23 cellular contexts compared by ENCODE assay signal in the genomic region with DNA sequence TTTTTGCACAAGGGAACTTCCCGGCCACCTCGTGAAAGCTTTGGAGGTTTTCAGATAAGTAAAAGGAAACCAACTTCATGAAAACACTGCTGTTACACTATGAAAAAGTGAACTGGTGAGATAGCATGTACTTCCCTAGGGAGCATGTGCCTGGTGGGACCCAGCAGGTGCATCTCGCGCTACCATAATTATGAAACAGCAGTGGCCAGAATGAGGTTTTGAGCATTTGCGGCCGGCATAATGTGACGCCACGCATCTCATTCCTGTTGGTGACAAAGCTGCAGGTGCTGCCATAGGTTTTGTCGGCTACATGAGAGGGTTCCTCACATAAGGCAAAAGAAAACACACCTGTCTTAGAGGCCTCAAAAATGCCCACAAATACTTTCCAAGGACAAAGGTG. TPM values are rescaled to one million over a fixed set of nuclear protein-coding genes. Genes with fewer than 3 reads are reported as not detected.
A peak's percentile ranks its signal among the peaks of the same experiment; 100 is the strongest.
DNase-seq lines count a peak whose midpoint lies in the region; ATAC-seq and TF ChIP-seq lines count a peak whose summit lies in the region.
"Had no signal": no experiment of that assay in that cellular context is flagged by ENCODE, and none has a peak within 500 bp of the region (broad histone marks: within the 10 kb centered on the region; RNA-seq: fewer than 3 reads in every experiment).

No MANE protein-coding gene starts in this region.

- no peaks in the 10 kb centered on the region for H3K79me2 ChIP-seq in Karpas-422 (ENCODE audit: low read length)
- no peaks in the 10 kb centered on the region for H3K79me2 ChIP-seq in OCI-LY7 (ENCODE audit: insufficient read depth, low read depth, low read length)

- no peaks in the 10 kb centered on the region for H3K27me3 ChIP-seq in Karpas-422 (ENCODE audit: low read length)

- H3K4me2 ChIP-seq in Karpas-422 (ENCODE audit: low read depth, low read length, poor library complexity, severe bottlenecking): no peak overlapping the region
- no peak overlapping the region for H3K4me2 ChIP-seq in OCI-LY7 (ENCODE audit: low read length)
- H3K4me2 ChIP-seq: PC-9 had no signal

- H3K4me3 ChIP-seq in Karpas-422 (ENCODE audit: low read length): no peak overlapping the region
- H3K4me3 ChIP-seq in OCI-LY7 (ENCODE audit: low read depth, low read length, poor library complexity, severe bottlenecking): no peak overlapping the region
- H3K4me3 ChIP-seq: PC-9, SJSA1 had no signal

- H3K9ac ChIP-seq in Karpas-422 (ENCODE audit: low read length): no peak overlapping the region

- BruUV-seq in OCI-LY7 (replicated peaks; lab: Mats Ljungman, UMichigan): no TSS peak

- no peaks in the 10 kb centered on the region; the same call in 1 of the 2 replicates for H3K4me1 ChIP-seq in Karpas-422 (ENCODE audit: low read length)
- no peaks in the 10 kb centered on the region for H3K4me1 ChIP-seq in OCI-LY7 (ENCODE audit: insufficient read depth, low read length, poor library complexity, severe bottlenecking)
- H3K4me1 ChIP-seq: SJSA1 had no signal

- POLR2A ChIA-PET in activated B cell treated with CpG ODN at 0.5 μM for 24 hours (lab: Charles Lee): no interaction called here
- POLR2A ChIA-PET in OCI-LY7 (lab: Charles Lee): interaction anchor here (0.6 kb wide), 1 partner anchor 40 kb away, joined by 3 read pairs; no protein-coding TSS in a partner anchor

- H3K9me2 ChIP-seq in Karpas-422 (replicated peaks; ENCODE audit: insufficient read depth, low read length): no peaks in the 10 kb centered on the region
- no peaks in the 10 kb centered on the region for H3K9me2 ChIP-seq in OCI-LY7 (ENCODE audit: insufficient read depth, low read length)

- peak; percentile 14 for DNase-seq in natural killer cell
- no peak for DNase-seq in natural killer cell treated with Interleukin-12 subunit alpha and Interleukin-12 subunit beta and Interleukin-15 and Interleukin-18, amount 100 ng/mL, for 72 hours (ENCODE audit: low spot score)
- DNase-seq in NCI-H1436 treated with DMSO at 0.1 percent for 48 hours (lab: John Stamatoyannopoulos, UW): peak; percentile 8
- peak; percentile 15 for DNase-seq in activated B cell treated with CpG ODN at 0.5 μM for 24 hours
- DNase-seq in Karpas-422: no peak
- no peak for DNase-seq in OCI-LY7 (ENCODE audit: low spot score)
- DNase-seq in activated CD4-positive, alpha-beta T cell treated with anti-CD3 and anti-CD28 coated beads for 4 hours: no peak
- no peak for DNase-seq in SHP77 treated with DMSO at 0.1 percent for 48 hours (lab: John Stamatoyannopoulos, UW)
- DNase-seq: ACHN; CD4-positive, alpha-beta memory T cell; DMS79; left ventricle myocardium superior; NCI-H1694 treated with DMSO at 0.1 percent for 48 hours; NCI-H510A treated with DMSO at 0.1 percent for 48 hours; PC-9 had no signal

- H3K27ac ChIP-seq in Karpas-422 (ENCODE audit: low read length): no peak overlapping the region
- no peak overlapping the region for H3K27ac ChIP-seq in OCI-LY7 (ENCODE audit: low read depth, low read length, poor library complexity, severe bottlenecking)
- H3K27ac ChIP-seq: PC-9, SJSA1 had no signal

- H3K9me3 Mint-ChIP-seq in natural killer cell (no peaks in the 10 kb centered on the region), activated B cell treated with CpG ODN at 0.5 μM for 24 hours (peaks cover 2% of the 10 kb centered on the region)
- peaks cover 4% of the 10 kb centered on the region for H3K9me3 Mint-ChIP-seq in natural killer cell treated with Interleukin-12 subunit alpha and Interleukin-12 subunit beta and Interleukin-15 and Interleukin-18, amount 100 ng/mL, for 72 hours

- H3K4me3 Mint-ChIP-seq in natural killer cell (no peak overlapping the region), activated B cell treated with CpG ODN at 0.5 μM for 24 hours (no peak overlapping the region)
- no peak overlapping the region for H3K4me3 Mint-ChIP-seq in natural killer cell treated with Interleukin-12 subunit alpha and Interleukin-12 subunit beta and Interleukin-15 and Interleukin-18, amount 100 ng/mL, for 72 hours
- H3K4me3 Mint-ChIP-seq: activated CD8-positive, alpha-beta T cell treated with anti-CD3 and anti-CD28 coated beads, Interleukin-2, amount 10 ng/mL, durations not matched to agents 7 days and 5 days; activated naive CD8-positive, alpha-beta T cell; CD4-positive, alpha-beta memory T cell had no signal

- intact Hi-C loops in natural killer cell (cut with micrococcal nuclease): no loop called here
- intact Hi-C loops in activated B cell treated with CpG ODN at 0.5 μM for 24 hours (cut with micrococcal nuclease): no loop called here
- intact Hi-C loops in OCI-LY7 (cut with micrococcal nuclease; ENCODE audit: unreplicated experiment): no loop called here

- ATAC-seq in natural killer cell (no peak), activated B cell treated with CpG ODN at 0.5 μM for 24 hours (ENCODE audit: low read depth) (peak; percentile 85)
- ATAC-seq in natural killer cell treated with Interleukin-12 subunit alpha and Interleukin-12 subunit beta and Interleukin-15 and Interleukin-18, amount 100 ng/mL, for 72 hours: no peak
- ATAC-seq: activated CD8-positive, alpha-beta T cell treated with anti-CD3 and anti-CD28 coated beads, Interleukin-2, amount 10 ng/mL, durations not matched to agents 7 days and 5 days; left ventricle myocardium superior had no signal

- H3K4me1 Mint-ChIP-seq in natural killer cell (no peaks in the 10 kb centered on the region), activated B cell treated with CpG ODN at 0.5 μM for 24 hours (peaks cover 16% of the 10 kb centered on the region)
- no peaks in the 10 kb centered on the region for H3K4me1 Mint-ChIP-seq in natural killer cell treated with Interleukin-12 subunit alpha and Interleukin-12 subunit beta and Interleukin-15 and Interleukin-18, amount 100 ng/mL, for 72 hours (ENCODE audit: low read depth in 2 of 2)
- H3K4me1 Mint-ChIP-seq: CD4-positive, alpha-beta memory T cell had no signal

- CTCF ChIA-PET in activated B cell treated with CpG ODN at 0.5 μM for 24 hours (lab: Charles Lee): no interaction called here
- CTCF ChIA-PET in OCI-LY7 (lab: Charles Lee; ENCODE audit: unreplicated experiment): no interaction called here

- H3K9me3 ChIP-seq in Karpas-422 (ENCODE audit: low read length): no peaks in the 10 kb centered on the region
- no peaks in the 10 kb centered on the region for H3K9me3 ChIP-seq in OCI-LY7 (ENCODE audit: low read length)
- H3K9me3 ChIP-seq: SJSA1 had no signal

- no peaks in the 10 kb centered on the region for H4K20me1 ChIP-seq in Karpas-422 (ENCODE audit: insufficient read depth, low read depth, low read length)
- H4K20me1 ChIP-seq in OCI-LY7 (ENCODE audit: insufficient read depth, low read length): no peaks in the 10 kb centered on the region

- H3K36me3 ChIP-seq in Karpas-422 (ENCODE audit: insufficient read depth, low read length) (no peaks in the 10 kb centered on the region), OCI-LY7 (ENCODE audit: insufficient read depth, low read length) (no peaks in the 10 kb centered on the region)
- H3K36me3 ChIP-seq: SJSA1 had no signal

- no peak for TF ChIP-seq CTCF in natural killer cell (IDR thresholded peaks at IDR 0.05)
- TF ChIP-seq CTCF in activated B cell treated with CpG ODN at 0.5 μM for 24 hours (IDR thresholded peaks at IDR 0.05): no peak
- TF ChIP-seq CTCF in OCI-LY7 (conservative IDR thresholded peaks at IDR 0.05; ENCODE audit: low read length): no peak

- H3K36me3 Mint-ChIP-seq in natural killer cell (peaks cover 4% of the 10 kb centered on the region), activated B cell treated with CpG ODN at 0.5 μM for 24 hours (ENCODE audit: low read depth) (no peaks in the 10 kb centered on the region)
- H3K36me3 Mint-ChIP-seq in natural killer cell treated with Interleukin-12 subunit alpha and Interleukin-12 subunit beta and Interleukin-15 and Interleukin-18, amount 100 ng/mL, for 72 hours: peaks cover 6% of the 10 kb centered on the region

- H3K27me3 Mint-ChIP-seq in natural killer cell (ENCODE audit: low read depth in 2 of 2) (peaks cover 7 to 13% of the 10 kb centered on the region in 2 donors), activated B cell treated with CpG ODN at 0.5 μM for 24 hours (peaks cover 16% of the 10 kb centered on the region)
- H3K27me3 Mint-ChIP-seq in natural killer cell treated with Interleukin-12 subunit alpha and Interleukin-12 subunit beta and Interleukin-15 and Interleukin-18, amount 100 ng/mL, for 72 hours: peaks cover 10 to 17% of the 10 kb centered on the region in 2 donors
- H3K27me3 Mint-ChIP-seq: activated naive CD8-positive, alpha-beta T cell had no signal

- H2AFZ ChIP-seq in Karpas-422 (ENCODE audit: low read length) (no peak overlapping the region), OCI-LY7 (ENCODE audit: low read length) (no peak overlapping the region)
- H2AFZ ChIP-seq: PC-9 had no signal

- no peak overlapping the region for H3K27ac Mint-ChIP-seq in natural killer cell
- no peak overlapping the region for H3K27ac Mint-ChIP-seq in natural killer cell treated with Interleukin-12 subunit alpha and Interleukin-12 subunit beta and Interleukin-15 and Interleukin-18, amount 100 ng/mL, for 72 hours
- no peak overlapping the region for H3K27ac Mint-ChIP-seq in activated B cell treated with CpG ODN at 0.5 μM for 24 hours
- H3K27ac Mint-ChIP-seq: activated CD8-positive, alpha-beta T cell treated with anti-CD3 and anti-CD28 coated beads, Interleukin-2, amount 10 ng/mL, durations not matched to agents 7 days and 5 days; activated naive CD8-positive, alpha-beta T cell; CD4-positive, alpha-beta memory T cell had no signal

RNA-seq across cellular contexts. Expression of a gene that starts 1.7 kb away (rescaled TPM):
- total RNA-seq in natural killer cell (not detected), activated B cell treated with CpG ODN at 0.5 μM for 24 hours (not detected in 2 replicates), OCI-LY7 (2022) (not detected in 2 replicates)
- not detected for total RNA-seq in natural killer cell treated with Interleukin-12 subunit alpha and Interleukin-12 subunit beta and Interleukin-15 and Interleukin-18, amount 100 ng/mL, for 72 hours
- total RNA-seq in Karpas-422 (2014; rRNA removed; shearing (Covaris generic); ENCODE audit: low replicate concordance): not detected in 2 replicates
- not detected in 2 replicates for total RNA-seq in OCI-LY7 (2014; rRNA removed; shearing (Covaris generic))
- total RNA-seq: activated CD8-positive, alpha-beta T cell treated with anti-CD3 and anti-CD28 coated beads, Interleukin-2, amount 10 ng/mL, durations not matched to agents 7 days and 5 days; CD4-positive, alpha-beta memory T cell; HT1080; left ventricle myocardium superior; mononuclear cell; PC-9; renal cortical epithelial cell; SJSA1; T-helper 2 cell treated with Interferon-gamma antibody and Interleukin-4, amounts not matched to agents 100 ng/mL and 5 ng/mL, for 36 hours; temporal lobe had no signal

RNA-seq across cellular contexts. Expression of a gene that starts 5.6 kb away (rescaled TPM):
- total RNA-seq in natural killer cell: not detected
- total RNA-seq in natural killer cell treated with Interleukin-12 subunit alpha and Interleukin-12 subunit beta and Interleukin-15 and Interleukin-18, amount 100 ng/mL, for 72 hours: not detected
- not detected in 2 replicates for total RNA-seq in activated B cell treated with CpG ODN at 0.5 μM for 24 hours
- not detected in 2 replicates for total RNA-seq in Karpas-422 (2014; rRNA removed; shearing (Covaris generic); ENCODE audit: low replicate concordance)
- total RNA-seq in OCI-LY7 (2014; rRNA removed; shearing (Covaris generic)): not detected in 2 replicates
- not detected in 2 replicates for total RNA-seq in OCI-LY7 (2022)
- total RNA-seq: activated CD8-positive, alpha-beta T cell treated with anti-CD3 and anti-CD28 coated beads, Interleukin-2, amount 10 ng/mL, durations not matched to agents 7 days and 5 days; CD4-positive, alpha-beta memory T cell; HT1080; left ventricle myocardium superior; mononuclear cell; PC-9; renal cortical epithelial cell; SJSA1; T-helper 2 cell treated with Interferon-gamma antibody and Interleukin-4, amounts not matched to agents 100 ng/mL and 5 ng/mL, for 36 hours; temporal lobe had no signal

RNA-seq across cellular contexts. Expression of a gene that starts 16.6 kb away (rescaled TPM):
- not detected for total RNA-seq in natural killer cell
- total RNA-seq in natural killer cell treated with Interleukin-12 subunit alpha and Interleukin-12 subunit beta and Interleukin-15 and Interleukin-18, amount 100 ng/mL, for 72 hours: not detected
- not detected in 2 replicates for total RNA-seq in activated B cell treated with CpG ODN at 0.5 μM for 24 hours
- total RNA-seq in Karpas-422 (2014; rRNA removed; shearing (Covaris generic); ENCODE audit: low replicate concordance): not detected in 2 replicates
- not detected in 2 replicates for total RNA-seq in OCI-LY7 (2014; rRNA removed; shearing (Covaris generic))
- total RNA-seq in OCI-LY7 (2022): not detected in 2 replicates
- total RNA-seq: activated CD8-positive, alpha-beta T cell treated with anti-CD3 and anti-CD28 coated beads, Interleukin-2, amount 10 ng/mL, durations not matched to agents 7 days and 5 days; CD4-positive, alpha-beta memory T cell; HT1080; left ventricle myocardium superior; mononuclear cell; PC-9; renal cortical epithelial cell; SJSA1; T-helper 2 cell treated with Interferon-gamma antibody and Interleukin-4, amounts not matched to agents 100 ng/mL and 5 ng/mL, for 36 hours; temporal lobe had no signal

RNA-seq across cellular contexts. Expression of a gene that starts 16.9 kb away (rescaled TPM):
- total RNA-seq in natural killer cell (not detected), activated B cell treated with CpG ODN at 0.5 μM for 24 hours (not detected in 2 replicates), OCI-LY7 (2022) (not detected in 2 replicates)
- total RNA-seq in natural killer cell treated with Interleukin-12 subunit alpha and Interleukin-12 subunit beta and Interleukin-15 and Interleukin-18, amount 100 ng/mL, for 72 hours: not detected
- total RNA-seq in Karpas-422 (2014; rRNA removed; shearing (Covaris generic); ENCODE audit: low replicate concordance): not detected in 2 replicates
- 0.13 TPM in 1 of 2 replicates, not detected in the other for total RNA-seq in OCI-LY7 (2014; rRNA removed; shearing (Covaris generic))
- total RNA-seq: activated CD8-positive, alpha-beta T cell treated with anti-CD3 and anti-CD28 coated beads, Interleukin-2, amount 10 ng/mL, durations not matched to agents 7 days and 5 days; CD4-positive, alpha-beta memory T cell; HT1080; left ventricle myocardium superior; mononuclear cell; PC-9; renal cortical epithelial cell; SJSA1; T-helper 2 cell treated with Interferon-gamma antibody and Interleukin-4, amounts not matched to agents 100 ng/mL and 5 ng/mL, for 36 hours; temporal lobe had no signal

RNA-seq across cellular contexts. Expression of a gene that starts 23.5 kb away (rescaled TPM):
- total RNA-seq in natural killer cell: not detected
- total RNA-seq in natural killer cell treated with Interleukin-12 subunit alpha and Interleukin-12 subunit beta and Interleukin-15 and Interleukin-18, amount 100 ng/mL, for 72 hours: not detected
- total RNA-seq in activated B cell treated with CpG ODN at 0.5 μM for 24 hours: not detected in 2 replicates
- not detected in 2 replicates for total RNA-seq in Karpas-422 (2014; rRNA removed; shearing (Covaris generic); ENCODE audit: low replicate concordance)
- not detected in 2 replicates for total RNA-seq in OCI-LY7 (2014; rRNA removed; shearing (Covaris generic))
- total RNA-seq in OCI-LY7 (2022): not detected in 2 replicates
- total RNA-seq: activated CD8-positive, alpha-beta T cell treated with anti-CD3 and anti-CD28 coated beads, Interleukin-2, amount 10 ng/mL, durations not matched to agents 7 days and 5 days; CD4-positive, alpha-beta memory T cell; HT1080; left ventricle myocardium superior; mononuclear cell; PC-9; renal cortical epithelial cell; SJSA1; T-helper 2 cell treated with Interferon-gamma antibody and Interleukin-4, amounts not matched to agents 100 ng/mL and 5 ng/mL, for 36 hours; temporal lobe had no signal

Comparison
In these comparisons a context has a peak if more than half of its experiments do, and no peak if none do; other contexts are left out.
1. DNase-seq: peak in natural killer cell (single experiment), NCI-H1436 treated with DMSO at 0.1 percent for 48 hours (single experiment) and activated B cell treated with CpG ODN at 0.5 μM for 24 hours (single experiment); none in natural killer cell treated with Interleukin-12 subunit alpha and Interleukin-12 subunit beta and Interleukin-15 and Interleukin-18, amount 100 ng/mL, for 72 hours (single experiment), Karpas-422 (single experiment), OCI-LY7 (single experiment), activated CD4-positive, alpha-beta T cell treated with anti-CD3 and anti-CD28 coated beads for 4 hours (0 of 2) and SHP77 treated with DMSO at 0.1 percent for 48 hours (single experiment).